In genomic region chr12:106782619-106783018, GRCh38 we compare ENCODE assay signal across 24 cellular contexts. TPM values are rescaled to one million over a fixed set of nuclear protein-coding genes. Genes with fewer than 3 reads are reported as not detected.
DNase-seq lines count a peak whose midpoint lies in the region; ATAC-seq and TF ChIP-seq lines count a peak whose summit lies in the region.
"Had no signal": no experiment of that assay in that cellular context is flagged by ENCODE, and none has a peak within 500 bp of the region (broad histone marks: within the 10 kb centered on the region; RNA-seq: fewer than 3 reads in every experiment).

No MANE protein-coding gene starts in this region.

- intact Hi-C loops in gastrocnemius medialis (cut with DNase I; ENCODE audit: low total_unique reads) (no loop called here), Caco-2 (cut with micrococcal nuclease; ENCODE audit: unreplicated experiment) (no loop called here)

- H3K4me1 ChIP-seq in gastrocnemius medialis (peaks cover 37 to 41% of the 10 kb centered on the region in 2 donors), Caco-2 (peaks cover 6% of the 10 kb centered on the region; the same call in 1 of the 2 replicates)
- H3K4me1 ChIP-seq: SJCRH30 had no signal

- H3K36me3 ChIP-seq in gastrocnemius medialis (peaks cover 0 to 14% of the 10 kb centered on the region in 2 donors), Caco-2 (ENCODE audit: control insufficient read depth, insufficient read depth, low read length) (no peaks in the 10 kb centered on the region)

- peak; percentile 40 for DNase-seq in G401 (ENCODE audit: low spot score)
- DNase-seq in LNCaP clone FGC (ENCODE audit: low read depth): peak; percentile 67
- no peak for DNase-seq in left lobe of liver (ENCODE audit: low spot score)
- DNase-seq in gastrocnemius medialis: no peak
- DNase-seq in Caco-2: no peak
- no peak for DNase-seq in NCI-H2227 treated with DMSO at 0.1 percent for 48 hours (lab: John Stamatoyannopoulos, UW)
- DNase-seq: ACHN; BE2C; GM23248; H9; NCI-H1092 treated with DMSO at 0.1 percent for 48 hours; NCI-H1436; NCI-H187; NCI-H2171 treated with DMSO at 0.1 percent for 48 hours; NCI-H524; NCI-H748 treated with DMSO at 0.1 percent for 48 hours; NK-92 treated with Interleukin-12 subunit alpha and Interleukin-12 subunit beta, amount 100 ng/mL, for 24 hours; PC-9; SJCRH30 had no signal

- H3K27ac ChIP-seq in gastrocnemius medialis: peak overlapping the region; percentile 21 to 65 (median 32)
- H3K27ac ChIP-seq: GM23248, KMS-11, PC-9, SJCRH30 had no signal

- no peaks in the 10 kb centered on the region for H3K9me3 ChIP-seq in gastrocnemius medialis
- no peaks in the 10 kb centered on the region for H3K9me3 ChIP-seq in Caco-2
- H3K9me3 ChIP-seq: BE2C, SJCRH30 had no signal

- peak overlapping the region; percentile 39 for H3K4me3 ChIP-seq in LNCaP clone FGC (ENCODE audit: low read depth, low read length)
- no peak overlapping the region for H3K4me3 ChIP-seq in gastrocnemius medialis
- H3K4me3 ChIP-seq in Caco-2 (ENCODE audit: low read depth, low read length): no peak overlapping the region
- H3K4me3 ChIP-seq: GM23248, PC-9, SJCRH30 had no signal

- POLR2A ChIA-PET in Caco-2 (lab: Charles Lee): no interaction called here

- no peaks in the 10 kb centered on the region for H3K4me1 Mint-ChIP-seq in Caco-2 (ENCODE audit: low read depth, unreplicated experiment)

- H3K27me3 ChIP-seq in gastrocnemius medialis: no peaks in the 10 kb centered on the region
- no peaks in the 10 kb centered on the region for H3K27me3 ChIP-seq in Caco-2 (replicated peaks; ENCODE audit: control insufficient read depth, insufficient read depth, low read length)
- H3K27me3 ChIP-seq: BE2C, SJCRH30 had no signal

- no peak for TF ChIP-seq CTCF in LNCaP clone FGC (IDR thresholded peaks at IDR 0.05; ENCODE audit: control insufficient read depth, extremely low read depth, insufficient read depth)
- TF ChIP-seq CTCF in gastrocnemius medialis (IDR thresholded peaks at IDR 0.05 in 4 of 5, conservative IDR thresholded peaks at IDR 0.05 in 1 of 5): no peak
- no peak for TF ChIP-seq CTCF in Caco-2 (IDR thresholded peaks at IDR 0.05; ENCODE audit: insufficient read depth in 1 of 2, low read depth in 1 of 2, low read length in 1 of 2, severe bottlenecking in 1 of 2, unreplicated experiment in 1 of 2)

- no peak overlapping the region for H3K4me3 Mint-ChIP-seq in Caco-2 (ENCODE audit: unreplicated experiment)
- H3K4me3 Mint-ChIP-seq: H9, IgD-negative memory B cell had no signal

- CTCF ChIA-PET in Caco-2 (lab: Charles Lee): no interaction called here

- in situ Hi-C loops in G401 (cut with HindIII; ENCODE audit: low sequenced_read_pairs): no loop called here
- in situ Hi-C loops in gastrocnemius medialis (cut with MboI; ENCODE audit: low sequenced_read_pairs in 4 of 4): no loop called here

- ATAC-seq in left lobe of liver (peak; percentile 68), gastrocnemius medialis (peak in 1 of 2 donors; percentile 37), HG03025 (IDR thresholded peaks at IDR 0.05; ENCODE audit: low FRiP score, unreplicated experiment) (no peak)
- ATAC-seq: Right ventricle myocardium inferior, SK-N-SH treated with all-trans-retinoic acid at 6 μM for 48 hours had no signal

- no peak for TF ChIP-seq POLR2A in gastrocnemius medialis (IDR thresholded peaks at IDR 0.05)

- BruUV-seq in Caco-2 (replicated peaks; lab: Mats Ljungman, UMichigan): no TSS peak

- H3K9me3 Mint-ChIP-seq in Caco-2 (ENCODE audit: unreplicated experiment): no peaks in the 10 kb centered on the region
- H3K9me3 Mint-ChIP-seq: IgD-negative memory B cell had no signal

- no peaks in the 10 kb centered on the region for H3K27me3 Mint-ChIP-seq in Caco-2 (ENCODE audit: insufficient read depth, unreplicated experiment)
- H3K27me3 Mint-ChIP-seq: IgD-negative memory B cell had no signal

- peaks cover 5% of the 10 kb centered on the region for H3K36me3 Mint-ChIP-seq in Caco-2 (ENCODE audit: insufficient read depth, unreplicated experiment)

- no peak overlapping the region for H3K27ac Mint-ChIP-seq in Caco-2 (ENCODE audit: unreplicated experiment)

RNA-seq across cellular contexts. Expression of gene RIC8B, which starts 8.1 kb away (rescaled TPM):
- total RNA-seq in G401 (2014; rRNA removed; shearing (Covaris generic)): 19.4 and 19.8 TPM in 2 replicates
- total RNA-seq in left lobe of liver: 9.6 TPM
- total RNA-seq in gastrocnemius medialis: 10 to 100 TPM in 2 of 4 donors, 1 to 10 TPM in 2; 6.1 to 16.0 (median 10.0) TPM
- total RNA-seq in Caco-2 (2022): 7.8 and 7.9 TPM in 2 replicates

Comparison
In these comparisons a context has a peak if more than half of its experiments do, and no peak if none do; other contexts are left out.
1. DNase-seq: peak in G401 (single experiment) and LNCaP clone FGC (single experiment); none in left lobe of liver (single experiment), gastrocnemius medialis (0 of 2), Caco-2 (0 of 2) and NCI-H2227 treated with DMSO at 0.1 percent for 48 hours (single experiment).